Comparison of ENCODE assay signal across 19 cellular contexts in genomic region chr4:41932988-41933387, GRCh38. TPM values are rescaled to one million over a fixed set of nuclear protein-coding genes. Genes with fewer than 3 reads are reported as not detected.
"Had no signal": no experiment of that assay in that cellular context is flagged by ENCODE, and none has a peak within 500 bp of the region (broad histone marks: within the 10 kb centered on the region; RNA-seq: fewer than 3 reads in every experiment).

No MANE protein-coding gene starts in this region.

- H3K9me3 Mint-ChIP-seq: IgD-negative memory B cell had no signal

- DNase-seq: KBM-7, MG63, NCI-H1092 treated with DMSO at 0.1 percent for 48 hours, NCI-H1436 treated with DMSO at 0.1 percent for 48 hours, NCI-H1694, NCI-H187 treated with DMSO at 0.1 percent for 48 hours, NCI-H2029 treated with DMSO at 0.1 percent for 48 hours, NCI-H2171 treated with DMSO at 0.1 percent for 48 hours, NCI-H2227 treated with DMSO at 0.1 percent for 48 hours, NCI-H524, NCI-H526 treated with DMSO at 0.1 percent for 48 hours, NCI-H748 treated with DMSO at 0.1 percent for 48 hours, PC-3, Peyer's patch, SHP77 treated with DMSO at 0.1 percent for 48 hours, SJCRH30, T-helper 1 cell had no signal

- H3K27me3 Mint-ChIP-seq: IgD-negative memory B cell had no signal

- H3K36me3 Mint-ChIP-seq: IgD-negative memory B cell had no signal

RNA-seq across cellular contexts. Expression of gene DCAF4L1, which starts 48.6 kb away (rescaled TPM):
- total RNA-seq: RPMI7951 had no signal
